Comparison of ENCODE assay signal across 19 cellular contexts in the genomic region with DNA sequence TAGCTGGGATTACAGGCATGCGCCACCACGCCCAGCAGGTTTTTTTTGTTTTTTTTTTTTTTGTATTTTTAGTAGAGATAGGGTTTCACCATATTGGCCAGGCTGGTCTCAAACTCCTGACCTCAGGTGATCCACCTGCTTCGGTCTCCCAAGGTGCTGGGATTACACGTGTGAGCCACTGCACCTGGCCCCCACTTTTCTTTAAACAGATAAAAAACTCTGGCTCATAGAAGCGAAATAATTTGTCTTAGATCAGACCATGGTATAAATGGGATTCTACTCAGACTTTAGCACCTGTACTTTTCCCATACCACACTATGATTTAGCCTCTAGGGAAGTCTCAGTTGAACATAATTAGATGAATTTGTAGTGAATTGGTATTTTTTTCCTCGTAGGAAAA.
A peak's percentile ranks its signal among the peaks of the same experiment; 100 is the strongest.
DNase-seq lines count a peak whose midpoint lies in the region; ATAC-seq, FAIRE-seq and TF ChIP-seq lines count a peak whose summit lies in the region.
"Had no signal": no experiment of that assay in that cellular context is flagged by ENCODE, and none has a peak within 500 bp of the region (broad histone marks: within the 10 kb centered on the region; RNA-seq: fewer than 3 reads in every experiment).

No MANE protein-coding gene starts in this region.

- ATAC-seq in HepG2: no peak

- DNase-seq in Caco-2: peak; percentile 24 to 47
- DNase-seq in ascending aorta (ENCODE audit: low spot score in 2 of 2): no peak
- DNase-seq in HepG2 (ENCODE audit: low spot score): no peak
- DNase-seq in stomach: no peak
- no peak for DNase-seq in SJCRH30
- no peak for DNase-seq in HuH-7 (ENCODE audit: low spot score)
- DNase-seq in kidney tubule cell (ENCODE audit: low spot score): no peak
- no peak for DNase-seq in GM13977 (ENCODE audit: low spot score)
- DNase-seq: BE2C; CD4-positive, alpha-beta T cell; GF-D8; H9; NCI-H1105; NCI-H2081 treated with DMSO at 0.1 percent for 48 hours; NCI-H2227 treated with DMSO at 0.1 percent for 48 hours; NCI-H510A treated with DMSO at 0.1 percent for 48 hours; NCI-H774; SHP77 had no signal

- no peak overlapping the region for H2AFZ ChIP-seq in HepG2 (ENCODE audit: low read length)

- H3K9me3 Mint-ChIP-seq in Caco-2 (ENCODE audit: unreplicated experiment): no peaks in the 10 kb centered on the region
- H3K9me3 Mint-ChIP-seq: CD4-positive, alpha-beta T cell; H9 had no signal

- POLR2A ChIA-PET in Caco-2 (lab: Charles Lee): interaction anchor here (0.6 kb wide), 1 partner anchor 182 kb away, joined by 3 read pairs; a partner anchor contains a TSS
- POLR2A ChIA-PET in HepG2 (lab: Yijun Ruan, JAX): no interaction called here

- H4K20me1 ChIP-seq in HepG2 (ENCODE audit: insufficient read depth, low read length): no peaks in the 10 kb centered on the region

- TSS peak; percentile 49 for BruUV-seq in Caco-2 (replicated peaks; lab: Mats Ljungman, UMichigan)
- no TSS peak for BruUV-seq in HepG2 (replicated peaks; lab: Mats Ljungman, UMichigan)

- WGBS in HepG2 (ENCODE audit: low lambda C conversion rate): 95% methylated on average over 6 of the region's 6 CpGs
- WGBS in stomach, 5 donors: 45 to 68% (median 53%) methylated on average over 6 of the region's 6 CpGs

- H3K4me1 Mint-ChIP-seq in Caco-2 (ENCODE audit: low read depth, unreplicated experiment): peaks cover 27% of the 10 kb centered on the region

- no peak for TF ChIP-seq EP300 in HepG2 (IDR thresholded peaks at IDR 0.05; ENCODE audit: low read depth in 2 of 2, low read length in 2 of 2)
- no peak for TF ChIP-seq EP300 in HepG2 (CRISPR knock-in tag; IDR thresholded peaks at IDR 0.05; ENCODE audit: borderline replicate concordance)
- no peak for TF ChIP-seq EP300 in stomach (IDR thresholded peaks at IDR 0.05)

- peak overlapping the region; percentile 57 to 62 for H3K27ac ChIP-seq in ascending aorta
- no peak overlapping the region for H3K27ac ChIP-seq in HepG2 (ENCODE audit: extremely low read length, insufficient read depth, low read length)
- H3K27ac ChIP-seq in stomach: peak overlapping the region; percentile 74 to 84 (median 80)
- no peak overlapping the region for H3K27ac ChIP-seq in SJCRH30
- H3K27ac ChIP-seq: HL-60 had no signal

- no peaks in the 10 kb centered on the region for H3K36me3 ChIP-seq in Caco-2 (ENCODE audit: control insufficient read depth, insufficient read depth, low read length)
- H3K36me3 ChIP-seq in ascending aorta: no peaks in the 10 kb centered on the region
- H3K36me3 ChIP-seq in HepG2 (replicated peaks in 1 of 2; ENCODE audit: control insufficient read depth in 1 of 2, insufficient read depth in 2 of 2, low read length in 2 of 2): no peaks in the 10 kb centered on the region
- H3K36me3 ChIP-seq in stomach: peaks cover 0 to 6% (median 0%) of the 10 kb centered on the region in 4 donors
- 0 out of 2 replicates have a peak, but pooled peaks cover 5% of the 10 kb centered on the region for H3K36me3 ChIP-seq in SJCRH30
- H3K36me3 ChIP-seq: BE2C had no signal

- no peaks in the 10 kb centered on the region for H3K79me2 ChIP-seq in HepG2 (ENCODE audit: insufficient read depth, low read length)

- H3K4me1 ChIP-seq in Caco-2 (peaks cover 44% of the 10 kb centered on the region), ascending aorta (peaks cover 0 to 15% of the 10 kb centered on the region in 2 donors), HepG2 (ENCODE audit: insufficient read depth, low read length) (peaks cover 12% of the 10 kb centered on the region), stomach (peaks cover 27 to 61% (median 39%) of the 10 kb centered on the region in 4 donors), SJCRH30 (no peaks in the 10 kb centered on the region)

- peaks cover 5% of the 10 kb centered on the region for H3K36me3 Mint-ChIP-seq in Caco-2 (ENCODE audit: insufficient read depth, unreplicated experiment)

- H3K27me3 ChIP-seq in Caco-2 (replicated peaks; ENCODE audit: control insufficient read depth, insufficient read depth, low read length) (no peaks in the 10 kb centered on the region), ascending aorta (no peaks in the 10 kb centered on the region), HepG2 (ENCODE audit: control insufficient read depth in 1 of 2, insufficient read depth in 2 of 2, low read length in 2 of 2) (no peaks in the 10 kb centered on the region; a peak in 1 of 5 replicates), stomach (no peaks in the 10 kb centered on the region), SJCRH30 (no peaks in the 10 kb centered on the region)
- H3K27me3 ChIP-seq: BE2C had no signal

- no peak for FAIRE-seq in HepG2 (lab: Jason Lieb, UNC)

- 0 out of 2 replicates have a peak overlapping the region, but pooled peaks have one; percentile 6 for H3K4me2 ChIP-seq in HepG2 (ENCODE audit: low read depth, low read length)

- peak overlapping the region; percentile 65 for H3K27ac Mint-ChIP-seq in Caco-2 (ENCODE audit: unreplicated experiment)
- H3K27ac Mint-ChIP-seq: CD4-positive, alpha-beta T cell; H9 had no signal

- H3K4me3 ChIP-seq in Caco-2 (ENCODE audit: low read depth, low read length) (no peak overlapping the region), ascending aorta (no peak overlapping the region), HepG2 (replicated peaks in 1 of 3; ENCODE audit: insufficient read depth in 1 of 3, low read depth in 2 of 3, low read length in 3 of 3) (no peak overlapping the region), stomach (no peak overlapping the region), SJCRH30 (no peak overlapping the region)

- no peaks in the 10 kb centered on the region for H3K27me3 Mint-ChIP-seq in Caco-2 (ENCODE audit: insufficient read depth, unreplicated experiment)
- H3K27me3 Mint-ChIP-seq: CD4-positive, alpha-beta T cell had no signal

- intact Hi-C loops in Caco-2 (cut with micrococcal nuclease; ENCODE audit: unreplicated experiment): loop anchor here (1.0 to 5.0 kb wide), 4 partner anchors 16 to 144 kb away; no protein-coding TSS in a partner anchor
- intact Hi-C loops in ascending aorta (cut with DNase I): loop anchor here (5.0 kb wide), 1 partner anchor 54 kb away; no protein-coding TSS in a partner anchor
- intact Hi-C loops in HepG2 (cut with micrococcal nuclease; ENCODE audit: unreplicated experiment): no loop called here
- intact Hi-C loops in stomach (cut with DNase I; ENCODE audit: low total_unique reads): no loop called here

- in situ Hi-C loops in HepG2 (cut with HindIII; ENCODE audit: extremely low pct_ligation_motif_present, low pct_unique_long_range_greater_than_20kb): no loop called here
- in situ Hi-C loops in GM13977 (cut with MboI; ENCODE audit: low pct_unique_long_range_greater_than_20kb, low sequenced_read_pairs, unreplicated experiment): no loop called here

- CTCF ChIA-PET in Caco-2 (lab: Charles Lee): no interaction called here
- CTCF ChIA-PET in HepG2 (lab: Yijun Ruan, JAX; ENCODE audit: low intra/inter-chr PET ratio, low total read pairs): no interaction called here

- no peak for TF ChIP-seq POLR2A in HepG2 (IDR thresholded peaks at IDR 0.05; ENCODE audit: insufficient read depth in 1 of 2, low read depth in 2 of 2, low read length in 2 of 2)
- no peak for TF ChIP-seq POLR2A in stomach (IDR thresholded peaks at IDR 0.05)

- H3K4me3 Mint-ChIP-seq in Caco-2 (ENCODE audit: unreplicated experiment): peak overlapping the region; percentile 21
- H3K4me3 Mint-ChIP-seq: CD4-positive, alpha-beta T cell; H9 had no signal

- no peak for TF ChIP-seq RAD21 in HepG2 (CRISPR knock-in tag; IDR thresholded peaks at IDR 0.05)

- no peak overlapping the region for H3K9ac ChIP-seq in HepG2 (ENCODE audit: insufficient read depth, low read depth, low read length)

- H3K9me3 ChIP-seq in Caco-2 (no peaks in the 10 kb centered on the region), ascending aorta (no peaks in the 10 kb centered on the region), HepG2 (ENCODE audit: low read length) (no peaks in the 10 kb centered on the region), stomach (no peaks in the 10 kb centered on the region), SJCRH30 (replicated peaks) (no peaks in the 10 kb centered on the region)
- H3K9me3 ChIP-seq: BE2C had no signal

- TF ChIP-seq CTCF in Caco-2 (IDR thresholded peaks at IDR 0.05; ENCODE audit: insufficient read depth in 1 of 2, low read depth in 1 of 2, low read length in 1 of 2, severe bottlenecking in 1 of 2, unreplicated experiment in 1 of 2) (no peak), ascending aorta (IDR thresholded peaks at IDR 0.05) (no peak), HepG2 (CRISPR knock-in tag; IDR thresholded peaks at IDR 0.05) (no peak), stomach (IDR thresholded peaks at IDR 0.05) (no peak), GM13977 (IDR thresholded peaks at IDR 0.05; ENCODE audit: extremely low read depth, insufficient read depth, missing control alignments) (no peak)

TF ChIP-seq in HepG2, 621 proteins besides CTCF, POLR2A, EP300 and RAD21 (continues in another document):
- TF ChIP-seq, protein P1, sequence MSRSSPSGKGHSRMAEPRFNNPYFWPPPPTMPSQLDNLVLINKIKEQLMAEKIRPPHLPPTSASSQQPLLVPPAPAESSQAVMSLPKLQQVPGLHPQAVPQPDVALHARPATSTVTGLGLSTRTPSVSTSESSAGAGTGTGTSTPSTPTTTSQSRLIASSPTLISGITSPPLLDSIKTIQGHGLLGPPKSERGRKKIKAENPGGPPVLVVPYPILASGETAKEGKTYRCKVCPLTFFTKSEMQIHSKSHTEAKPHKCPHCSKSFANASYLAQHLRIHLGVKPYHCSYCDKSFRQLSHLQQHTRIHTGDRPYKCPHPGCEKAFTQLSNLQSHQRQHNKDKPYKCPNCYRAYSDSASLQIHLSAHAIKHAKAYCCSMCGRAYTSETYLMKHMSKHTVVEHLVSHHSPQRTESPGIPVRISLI (CRISPR knock-in tag; IDR thresholded peaks at IDR 0.05; ENCODE audit: borderline replicate concordance): no peak
- no peak for TF ChIP-seq NFE2 (CRISPR knock-in tag; IDR thresholded peaks at IDR 0.05)
- TF ChIP-seq ZNF44 (CRISPR knock-in tag; IDR thresholded peaks at IDR 0.05): no peak
- TF ChIP-seq EHMT2 (IDR thresholded peaks at IDR 0.05; ENCODE audit: borderline replicate concordance, low read depth, low read length): no peak

Comparison
In these comparisons a context has a peak if more than half of its experiments do, and no peak if none do; other contexts are left out.
1. DNase-seq: peak in Caco-2 (2 of 2); none in ascending aorta (0 of 2), HepG2 (single experiment), stomach (single experiment), SJCRH30 (0 of 2), HuH-7 (single experiment), kidney tubule cell (single experiment) and GM13977 (single experiment).
2. H3K27ac ChIP-seq: peak in ascending aorta (2 of 2) and stomach (5 of 5); none in HepG2 (single experiment) and SJCRH30 (single experiment).
3. intact Hi-C loops: an anchor here in Caco-2 (1.0 to 5.0 kb wide) and ascending aorta (5.0 kb wide); none called in HepG2 and stomach.